In the genomic region with DNA sequence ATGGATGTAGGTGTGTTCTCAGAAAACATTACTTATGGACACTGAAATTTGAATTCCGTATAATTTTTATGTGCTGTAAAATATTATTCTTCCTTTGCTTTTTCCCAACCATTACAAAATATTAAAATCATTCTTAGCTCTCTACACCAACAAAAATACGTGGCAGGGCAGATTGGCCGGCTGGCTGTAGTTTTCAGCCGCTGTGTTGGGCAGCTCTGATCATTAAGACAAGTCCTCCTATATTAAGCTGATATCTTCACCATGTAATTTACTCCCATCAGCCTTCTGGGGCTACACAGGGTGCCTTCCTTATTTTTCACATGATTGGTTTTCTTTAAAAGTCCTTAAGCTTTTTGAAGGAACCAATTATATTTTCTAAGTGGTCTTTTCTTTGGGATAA, we compare ENCODE assay signal across 6 cellular contexts.
"Had no signal": no experiment of that assay in that cellular context is flagged by ENCODE, and none has a peak within 500 bp of the region (broad histone marks: within the 10 kb centered on the region; RNA-seq: fewer than 3 reads in every experiment).

No MANE protein-coding gene starts in this region.

- DNase-seq: H9, HCEC 1CT had no signal

- FAIRE-seq: H1, H54, HepG2 had no signal

- H3K4me3 ChIP-seq: GM23338 had no signal
